Comparison of ENCODE assay signal across 1 cellular context in genomic region chr11:96337541-96338530, GRCh38.
A peak's percentile ranks its signal among the peaks of the same experiment; 100 is the strongest.
TF ChIP-seq lines count a peak whose summit lies in the region.

No MANE protein-coding gene starts in this region.

TF ChIP-seq in HEK293, 187 proteins besides CTCF, POLR2A, EP300 and RAD21 (continued from another document):
- TF ChIP-seq, protein P1, sequence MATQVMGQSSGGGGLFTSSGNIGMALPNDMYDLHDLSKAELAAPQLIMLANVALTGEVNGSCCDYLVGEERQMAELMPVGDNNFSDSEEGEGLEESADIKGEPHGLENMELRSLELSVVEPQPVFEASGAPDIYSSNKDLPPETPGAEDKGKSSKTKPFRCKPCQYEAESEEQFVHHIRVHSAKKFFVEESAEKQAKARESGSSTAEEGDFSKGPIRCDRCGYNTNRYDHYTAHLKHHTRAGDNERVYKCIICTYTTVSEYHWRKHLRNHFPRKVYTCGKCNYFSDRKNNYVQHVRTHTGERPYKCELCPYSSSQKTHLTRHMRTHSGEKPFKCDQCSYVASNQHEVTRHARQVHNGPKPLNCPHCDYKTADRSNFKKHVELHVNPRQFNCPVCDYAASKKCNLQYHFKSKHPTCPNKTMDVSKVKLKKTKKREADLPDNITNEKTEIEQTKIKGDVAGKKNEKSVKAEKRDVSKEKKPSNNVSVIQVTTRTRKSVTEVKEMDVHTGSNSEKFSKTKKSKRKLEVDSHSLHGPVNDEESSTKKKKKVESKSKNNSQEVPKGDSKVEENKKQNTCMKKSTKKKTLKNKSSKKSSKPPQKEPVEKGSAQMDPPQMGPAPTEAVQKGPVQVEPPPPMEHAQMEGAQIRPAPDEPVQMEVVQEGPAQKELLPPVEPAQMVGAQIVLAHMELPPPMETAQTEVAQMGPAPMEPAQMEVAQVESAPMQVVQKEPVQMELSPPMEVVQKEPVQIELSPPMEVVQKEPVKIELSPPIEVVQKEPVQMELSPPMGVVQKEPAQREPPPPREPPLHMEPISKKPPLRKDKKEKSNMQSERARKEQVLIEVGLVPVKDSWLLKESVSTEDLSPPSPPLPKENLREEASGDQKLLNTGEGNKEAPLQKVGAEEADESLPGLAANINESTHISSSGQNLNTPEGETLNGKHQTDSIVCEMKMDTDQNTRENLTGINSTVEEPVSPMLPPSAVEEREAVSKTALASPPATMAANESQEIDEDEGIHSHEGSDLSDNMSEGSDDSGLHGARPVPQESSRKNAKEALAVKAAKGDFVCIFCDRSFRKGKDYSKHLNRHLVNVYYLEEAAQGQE (tag by site-specific recombination; IDR thresholded peaks at IDR 0.05): no peak
- TF ChIP-seq PRDM6 (tag by site-specific recombination; IDR thresholded peaks at IDR 0.05) (peak; percentile 76), TCF7L2 (IDR thresholded peaks at IDR 0.05; ENCODE audit: borderline replicate concordance, low read depth, low read length) (0 out of 2 replicates have a peak, but pooled peaks have one; percentile 5)
- TF ChIP-seq, protein P2, sequence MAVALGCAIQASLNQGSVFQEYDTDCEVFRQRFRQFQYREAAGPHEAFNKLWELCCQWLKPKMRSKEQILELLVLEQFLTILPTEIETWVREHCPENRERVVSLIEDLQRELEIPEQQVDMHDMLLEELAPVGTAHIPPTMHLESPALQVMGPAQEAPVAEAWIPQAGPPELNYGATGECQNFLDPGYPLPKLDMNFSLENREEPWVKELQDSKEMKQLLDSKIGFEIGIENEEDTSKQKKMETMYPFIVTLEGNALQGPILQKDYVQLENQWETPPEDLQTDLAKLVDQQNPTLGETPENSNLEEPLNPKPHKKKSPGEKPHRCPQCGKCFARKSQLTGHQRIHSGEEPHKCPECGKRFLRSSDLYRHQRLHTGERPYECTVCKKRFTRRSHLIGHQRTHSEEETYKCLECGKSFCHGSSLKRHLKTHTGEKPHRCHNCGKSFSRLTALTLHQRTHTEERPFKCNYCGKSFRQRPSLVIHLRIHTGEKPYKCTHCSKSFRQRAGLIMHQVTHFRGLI (tag by site-specific recombination; IDR thresholded peaks at IDR 0.05): peak; percentile 39; the same call in 1 of the 2 replicates
